ENCODE assay signal across 17 cellular contexts in the genomic region with DNA sequence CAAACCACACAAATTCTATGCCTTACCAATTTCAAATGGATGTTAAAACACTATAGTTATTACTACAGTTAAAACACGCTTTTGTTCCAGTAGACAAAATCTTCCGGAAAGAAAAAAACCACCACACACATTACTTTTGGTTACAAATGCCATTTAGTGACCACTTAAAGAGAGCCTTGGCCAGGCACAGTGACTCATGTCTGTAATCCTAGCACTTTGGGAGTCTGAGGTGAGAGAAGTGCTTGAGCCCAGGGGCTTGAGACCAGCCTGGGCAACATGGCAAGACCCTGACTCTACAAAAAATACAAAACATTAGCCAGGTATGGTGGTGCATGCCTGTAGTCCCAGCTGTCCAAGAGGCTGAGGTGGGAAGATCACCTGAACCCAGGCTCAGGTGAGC. TPM values are rescaled to one million over a fixed set of nuclear protein-coding genes. Genes with fewer than 3 reads are reported as not detected.
DNase-seq lines count a peak whose midpoint lies in the region; ATAC-seq and TF ChIP-seq lines count a peak whose summit lies in the region.
"Had no signal": no experiment of that assay in that cellular context is flagged by ENCODE, and none has a peak within 500 bp of the region (broad histone marks: within the 10 kb centered on the region; RNA-seq: fewer than 3 reads in every experiment).

No MANE protein-coding gene starts in this region.

- no peak for ATAC-seq in GM18519 (IDR thresholded peaks at IDR 0.05; ENCODE audit: low FRiP score, unreplicated experiment)
- ATAC-seq: GM23338, K562, SK-N-SH treated with all-trans-retinoic acid at 6 μM for 48 hours had no signal

- in situ Hi-C loops in ACHN (cut with HindIII; ENCODE audit: low pct_ligation_motif_present, low pct_unique_long_range_greater_than_20kb, low sequenced_read_pairs): no loop called here

- TF ChIP-seq CTCF in GM10266 (IDR thresholded peaks at IDR 0.05; ENCODE audit: control insufficient read depth, insufficient read depth, low read depth, missing control alignments): no peak

- DNase-seq in H4 (ENCODE audit: low spot score) (peak; percentile 23), SW480 (ENCODE audit: low spot score) (peak; percentile 20), fibroblast of peridontal ligament (ENCODE audit: extremely low read depth) (peak; percentile 10), renal cortical epithelial cell (ENCODE audit: low read depth) (peak; percentile 43), GM10266 (ENCODE audit: extremely low spot score) (no peak), ACHN (no peak)
- DNase-seq: AML-193, EL, NCI-H1092, NCI-H2081 treated with DMSO at 0.1 percent for 48 hours, NCI-H524, Peyer's patch, SHP77 treated with DMSO at 0.1 percent for 48 hours had no signal

RNA-seq across cellular contexts. Expression of a gene that starts 7.2 kb away (rescaled TPM):
- 54.5 and 57.5 TPM in 2 replicates for total RNA-seq in H4 (2014; rRNA removed; shearing (Covaris generic))
- total RNA-seq in renal cortical epithelial cell: 74.5 and 103 TPM in 2 replicates

Comparison
In these comparisons a context has a peak if more than half of its experiments do, and no peak if none do; other contexts are left out.
1. DNase-seq: peak in H4 (single experiment), SW480 (single experiment), fibroblast of peridontal ligament (single experiment) and renal cortical epithelial cell (single experiment); none in GM10266 (single experiment) and ACHN (single experiment).